11 cellular contexts compared by ENCODE assay signal in genomic region chr12:99911076-99911475, GRCh38.
DNase-seq lines count a peak whose midpoint lies in the region; ATAC-seq and TF ChIP-seq lines count a peak whose summit lies in the region.
"Had no signal": no experiment of that assay in that cellular context is flagged by ENCODE, and none has a peak within 500 bp of the region (broad histone marks: within the 10 kb centered on the region; RNA-seq: fewer than 3 reads in every experiment).

No MANE protein-coding gene starts in this region.

- no peaks in the 10 kb centered on the region for H3K36me3 ChIP-seq in BJ (ENCODE audit: control insufficient read depth, insufficient read depth, low read length)
- H3K36me3 ChIP-seq in psoas muscle (ENCODE audit: insufficient read depth in 1 of 2, low read depth in 1 of 2): no peaks in the 10 kb centered on the region

- DNase-seq in BJ (ENCODE audit: low read depth) (peak; percentile 77), SK-MEL-5 (ENCODE audit: low read depth, low spot score) (peak; percentile 38), foreskin keratinocyte (peak; percentile 7 to 64), psoas muscle (peak in 1 of 2 donors; percentile 36), HT-29 (ENCODE audit: low spot score) (no peak), NOMO-1 treated with dmso at 0.1 percent for 144 hours (lab: John Stamatoyannopoulos, UW; ENCODE audit: unreplicated experiment) (no peak)
- DNase-seq: effector memory CD4-positive, alpha-beta T cell; NCI-H524 had no signal

- H3K27ac ChIP-seq in foreskin keratinocyte (no peak overlapping the region), psoas muscle (peak overlapping the region; percentile 58)

- intact Hi-C loops in psoas muscle (cut with DNase I): no loop called here

- POLR2A ChIA-PET in BJ (lab: Charles Lee): no interaction called here

- in situ Hi-C loops in SK-MEL-5 (cut with HindIII; ENCODE audit: low pct_unique_long_range_greater_than_20kb, low sequenced_read_pairs): no loop called here

- H3K9me3 ChIP-seq in psoas muscle: no peaks in the 10 kb centered on the region

- H3K4me1 ChIP-seq in foreskin keratinocyte (no peaks in the 10 kb centered on the region), psoas muscle (no peaks in the 10 kb centered on the region)

- H3K27me3 ChIP-seq in BJ (ENCODE audit: control insufficient read depth, insufficient read depth, low read length) (no peaks in the 10 kb centered on the region), foreskin keratinocyte (no peaks in the 10 kb centered on the region), psoas muscle (ENCODE audit: insufficient read depth in 3 of 3, low read length in 2 of 3) (no peaks in the 10 kb centered on the region)

- H3K4me3 ChIP-seq in BJ (ENCODE audit: low read depth, low read length) (no peak overlapping the region), psoas muscle (peak overlapping the region; percentile 29)

- TF ChIP-seq CTCF in BJ (IDR thresholded peaks at IDR 0.05; ENCODE audit: insufficient read depth, low read depth, low read length): no peak
- no peak for TF ChIP-seq CTCF in foreskin keratinocyte (conservative IDR thresholded peaks at IDR 0.05)
- TF ChIP-seq CTCF in psoas muscle (IDR thresholded peaks at IDR 0.05): no peak

- ATAC-seq in foreskin keratinocyte (peak; percentile 73), psoas muscle (peak; percentile 90 to 94 (median 92)), HG02870 (IDR thresholded peaks at IDR 0.05; ENCODE audit: unreplicated experiment) (no peak), HG03045 (IDR thresholded peaks at IDR 0.05; ENCODE audit: unreplicated experiment) (no peak)
- ATAC-seq: natural killer cell treated with Interleukin-12 subunit alpha and Interleukin-12 subunit beta and Interleukin-15 and Interleukin-18, amount 100 ng/mL, for 72 hours had no signal

- CTCF ChIA-PET in BJ (lab: Yijun Ruan, JAX): no interaction called here

- 7 to 23% (median 22%) methylated on average over 3 of the region's 3 CpGs for WGBS in psoas muscle, 3 donors

Comparison
In these comparisons a context has a peak if more than half of its experiments do, and no peak if none do; other contexts are left out.
1. DNase-seq: peak in BJ (single experiment), SK-MEL-5 (single experiment) and foreskin keratinocyte (2 of 2); none in HT-29 (single experiment) and NOMO-1 treated with dmso at 0.1 percent for 144 hours (single experiment).
2. ATAC-seq: peak in foreskin keratinocyte (single experiment) and psoas muscle (4 of 4); none in HG02870 (single experiment) and HG03045 (single experiment).